Comparison of ENCODE assay signal across 37 cellular contexts in genomic region chr7:1336509-1336908, GRCh38.
DNase-seq lines count a peak whose midpoint lies in the region; ATAC-seq, FAIRE-seq and TF ChIP-seq lines count a peak whose summit lies in the region.
"Had no signal": no experiment of that assay in that cellular context is flagged by ENCODE, and none has a peak within 500 bp of the region (broad histone marks: within the 10 kb centered on the region; RNA-seq: fewer than 3 reads in every experiment).

No MANE protein-coding gene starts in this region.

- peak; percentile 30 for FAIRE-seq in G401.6 (lab: Jason Lieb, UNC)
- FAIRE-seq: A204.1, D721Med had no signal

- TF ChIP-seq CTCF in HEK293 (tag by site-specific recombination; IDR thresholded peaks at IDR 0.05) = no peak
- TF ChIP-seq CTCF in OCI-LY7 (conservative IDR thresholded peaks at IDR 0.05; ENCODE audit: low read length) = no peak

- no peak for ATAC-seq in activated naive CD8-positive, alpha-beta T cell treated with anti-CD3 and anti-CD28 coated beads, Interleukin-2, amount 50 U/mL, for 24 hours
- ATAC-seq: A549; CD8-positive, alpha-beta T cell had no signal

- H2AFZ ChIP-seq in OCI-LY7 (ENCODE audit: low read length) = no peak overlapping the region

- no peaks in the 10 kb centered on the region for H3K9me2 ChIP-seq in OCI-LY7 (ENCODE audit: insufficient read depth, low read length)

- no peaks in the 10 kb centered on the region for H3K79me2 ChIP-seq in OCI-LY7 (ENCODE audit: insufficient read depth, low read depth, low read length)

- H3K27ac ChIP-seq in HEK293 (ENCODE audit: extremely low read depth, low read depth, low read length) (no peak overlapping the region), OCI-LY7 (ENCODE audit: low read depth, low read length, poor library complexity, severe bottlenecking) (no peak overlapping the region)
- H3K27ac ChIP-seq: 22Rv1; A549; BLaER1; BLaER1 treated with 17β-estradiol and CSF1 and Interleukin-3, amounts not matched to agents 10 nM and 100 nM; C4-2B had no signal

- intact Hi-C loops in OCI-LY7 (cut with micrococcal nuclease; ENCODE audit: unreplicated experiment) = no loop called here

- no peak for DNase-seq in activated naive CD8-positive, alpha-beta T cell treated with anti-CD3 and anti-CD28 coated beads for 36 hours
- DNase-seq in activated naive CD8-positive, alpha-beta T cell treated with anti-CD3 and anti-CD28 coated beads, Interleukin-2, amount 50 U/mL, for 24 hours = no peak
- DNase-seq in OCI-LY7 (ENCODE audit: low spot score) = peak; percentile 2
- no peak for DNase-seq in NCI-H510A treated with DMSO at 0.1 percent for 48 hours (lab: John Stamatoyannopoulos, UW)
- DNase-seq in stimulated activated CD4-positive, alpha-beta T cell treated with anti-CD3 and anti-CD28 coated beads, Interleukin-1b, Interleukin-23, amount 100 ng/mL, for 48 hours = no peak
- no peak for DNase-seq in activated CD4-positive, CD25-positive, alpha-beta regulatory T cell treated with anti-CD3 and anti-CD28 coated beads, Interleukin-2, amount 50 U/mL, for 72 hours
- DNase-seq: 8988T; ACHN; AML-193; BE2C; C1 segment of cervical spinal cord; Caco-2; Calu3; CD4-positive, alpha-beta T cell; CD4-positive, CD25-positive, alpha-beta regulatory T cell; CD8-positive, alpha-beta memory T cell; CD8-positive, alpha-beta T cell; COR-L47; DMS 273 treated with DMSO at 0.1 percent for 48 hours; DMS153; DMS53; DMS79; DMS79 treated with DMSO at 0.1 percent for 48 hours; DND-41; EL had no signal

- H3K4me3 Mint-ChIP-seq in activated naive CD8-positive, alpha-beta T cell treated with anti-CD3 and anti-CD28 coated beads for 36 hours = no peak overlapping the region
- H3K4me3 Mint-ChIP-seq in activated naive CD8-positive, alpha-beta T cell treated with anti-CD3 and anti-CD28 coated beads, Interleukin-2, amount 50 U/mL, for 24 hours = no peak overlapping the region
- H3K4me3 Mint-ChIP-seq: B cell; CD14-positive monocyte; CD4-positive, alpha-beta memory T cell; CD4-positive, alpha-beta T cell; CD4-positive, CD25-positive, alpha-beta regulatory T cell; CD8-positive, alpha-beta memory T cell; CD8-positive, alpha-beta T cell had no signal

- H3K4me1 ChIP-seq in HEK293 (ENCODE audit: control insufficient read depth, insufficient read depth, low read length) (no peaks in the 10 kb centered on the region), OCI-LY7 (ENCODE audit: insufficient read depth, low read length, poor library complexity, severe bottlenecking) (no peaks in the 10 kb centered on the region)
- H3K4me1 ChIP-seq: A549, BE2C, Caco-2 had no signal

- H3K36me3 ChIP-seq in HEK293 (ENCODE audit: control insufficient read depth in 2 of 2, insufficient read depth in 1 of 2, low read length in 2 of 2) (no peaks in the 10 kb centered on the region), OCI-LY7 (ENCODE audit: insufficient read depth, low read length) (no peaks in the 10 kb centered on the region)
- H3K36me3 ChIP-seq: BE2C; BLaER1; BLaER1 treated with 17β-estradiol and CSF1 and Interleukin-3, amounts not matched to agents 10 nM and 100 nM had no signal

- BruUV-seq in OCI-LY7 (replicated peaks; lab: Mats Ljungman, UMichigan) = no TSS peak

- H3K9me3 ChIP-seq in HEK293 (ENCODE audit: control insufficient read depth, insufficient read depth, low read depth, low read length) = no peaks in the 10 kb centered on the region
- peaks cover 13% of the 10 kb centered on the region for H3K9me3 ChIP-seq in OCI-LY7 (ENCODE audit: low read length)
- H3K9me3 ChIP-seq: BE2C had no signal

- H3K4me3 ChIP-seq in HEK293 (ENCODE audit: low read depth, low read length) (no peak overlapping the region), OCI-LY7 (ENCODE audit: low read depth, low read length, poor library complexity, severe bottlenecking) (no peak overlapping the region)
- H3K4me3 ChIP-seq: A549; BLaER1; BLaER1 treated with 17β-estradiol and CSF1 and Interleukin-3, amounts not matched to agents 10 nM and 100 nM had no signal

- H3K9me3 Mint-ChIP-seq in activated naive CD8-positive, alpha-beta T cell treated with anti-CD3 and anti-CD28 coated beads for 36 hours = peaks cover 17% of the 10 kb centered on the region
- peaks cover 25% of the 10 kb centered on the region for H3K9me3 Mint-ChIP-seq in activated naive CD8-positive, alpha-beta T cell treated with anti-CD3 and anti-CD28 coated beads, Interleukin-2, amount 50 U/mL, for 24 hours

- peak overlapping the region; percentile 25 for H3K27ac Mint-ChIP-seq in activated naive CD8-positive, alpha-beta T cell treated with anti-CD3 and anti-CD28 coated beads for 36 hours
- H3K27ac Mint-ChIP-seq in activated naive CD8-positive, alpha-beta T cell treated with anti-CD3 and anti-CD28 coated beads, Interleukin-2, amount 50 U/mL, for 24 hours = no peak overlapping the region
- H3K27ac Mint-ChIP-seq: B cell; CD14-positive monocyte; CD4-positive, alpha-beta memory T cell; CD4-positive, alpha-beta T cell; CD4-positive, CD25-positive, alpha-beta regulatory T cell; CD8-positive, alpha-beta memory T cell; CD8-positive, alpha-beta T cell had no signal

- POLR2A ChIA-PET in HEK293 (lab: Yijun Ruan, JAX) (no interaction called here), OCI-LY7 (lab: Charles Lee) (no interaction called here)

- peaks cover 62% of the 10 kb centered on the region for H3K27me3 Mint-ChIP-seq in activated naive CD8-positive, alpha-beta T cell treated with anti-CD3 and anti-CD28 coated beads for 36 hours
- peaks cover 28% of the 10 kb centered on the region for H3K27me3 Mint-ChIP-seq in activated naive CD8-positive, alpha-beta T cell treated with anti-CD3 and anti-CD28 coated beads, Interleukin-2, amount 50 U/mL, for 24 hours

- peaks cover 2% of the 10 kb centered on the region for H3K36me3 Mint-ChIP-seq in activated naive CD8-positive, alpha-beta T cell treated with anti-CD3 and anti-CD28 coated beads for 36 hours
- peaks cover 2% of the 10 kb centered on the region for H3K36me3 Mint-ChIP-seq in activated naive CD8-positive, alpha-beta T cell treated with anti-CD3 and anti-CD28 coated beads, Interleukin-2, amount 50 U/mL, for 24 hours (ENCODE audit: low read depth)
- H3K36me3 Mint-ChIP-seq: CD4-positive, alpha-beta memory T cell; CD4-positive, CD25-positive, alpha-beta regulatory T cell; CD8-positive, alpha-beta T cell had no signal

- no peaks in the 10 kb centered on the region for H4K20me1 ChIP-seq in OCI-LY7 (ENCODE audit: insufficient read depth, low read length)
- H4K20me1 ChIP-seq: BLaER1 had no signal

- no peak overlapping the region for H3K4me2 ChIP-seq in OCI-LY7 (ENCODE audit: low read length)
- H3K4me2 ChIP-seq: A549; BLaER1; BLaER1 treated with 17β-estradiol and CSF1 and Interleukin-3, amounts not matched to agents 10 nM and 100 nM had no signal

- CTCF ChIA-PET in HEK293 (lab: Yijun Ruan, JAX) (interaction anchor here (1.3 kb wide), 1 partner anchor 15 kb away, joined by 7 read pairs; no protein-coding TSS in a partner anchor), OCI-LY7 (lab: Charles Lee; ENCODE audit: unreplicated experiment) (no interaction called here)

- H3K4me1 Mint-ChIP-seq in activated naive CD8-positive, alpha-beta T cell treated with anti-CD3 and anti-CD28 coated beads for 36 hours = no peaks in the 10 kb centered on the region
- H3K4me1 Mint-ChIP-seq in activated naive CD8-positive, alpha-beta T cell treated with anti-CD3 and anti-CD28 coated beads, Interleukin-2, amount 50 U/mL, for 24 hours = no peaks in the 10 kb centered on the region
- H3K4me1 Mint-ChIP-seq: B cell; CD4-positive, alpha-beta memory T cell; CD4-positive, CD25-positive, alpha-beta regulatory T cell; CD8-positive, alpha-beta memory T cell had no signal

TF ChIP-seq in HEK293, 187 proteins besides CTCF, POLR2A, EP300 and RAD21:
- TF ChIP-seq SETDB1 (IDR thresholded peaks at IDR 0.05; ENCODE audit: insufficient read length, low read length) (peak; percentile 89), TRIM28 (IDR thresholded peaks at IDR 0.05; ENCODE audit: borderline replicate concordance, low read length) (peak; percentile 63; the same call in 1 of the 2 replicates), ZNF394 (tag by site-specific recombination; IDR thresholded peaks at IDR 0.05; ENCODE audit: borderline replicate concordance) (no peak), ZNF660 (tag by site-specific recombination; IDR thresholded peaks at IDR 0.05) (no peak), ZNF785 (tag by site-specific recombination; IDR thresholded peaks at IDR 0.05) (no peak)
